ENCODE assay signal across 10 cellular contexts in the genomic region with DNA sequence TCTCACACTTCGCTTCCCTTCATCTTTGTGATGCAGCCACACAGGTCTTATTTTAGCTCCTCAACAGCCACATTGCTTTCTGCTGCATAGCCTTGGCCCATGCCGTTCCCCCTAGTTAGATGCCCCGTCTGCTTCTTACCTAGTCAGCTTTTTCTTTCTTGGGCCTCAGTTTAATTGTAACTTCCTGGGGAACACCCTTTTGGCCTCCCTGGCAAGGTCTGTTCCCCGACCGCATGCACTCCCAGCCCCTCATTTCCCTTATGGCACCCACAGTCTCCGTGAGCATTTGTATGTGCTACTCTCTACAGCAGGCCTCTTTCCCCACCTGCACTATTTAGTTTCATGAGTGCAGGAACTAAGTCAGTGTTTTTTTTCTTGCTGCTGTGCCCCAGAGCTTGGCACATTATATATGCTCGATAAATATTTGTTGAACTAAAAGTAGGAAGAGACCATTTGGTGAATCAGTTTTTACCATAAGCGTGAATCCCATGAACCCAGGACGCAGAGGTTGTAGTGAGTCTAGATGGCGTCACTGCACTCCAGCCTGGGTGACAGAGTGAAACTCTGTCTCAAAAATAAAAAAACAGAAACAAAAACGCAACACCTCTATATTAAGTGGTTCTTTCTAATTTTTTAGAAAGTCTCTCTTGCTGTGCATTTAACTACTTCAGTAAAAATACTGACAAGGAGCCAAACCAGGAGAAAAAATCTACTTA. TPM values are rescaled to one million over a fixed set of nuclear protein-coding genes. Genes with fewer than 3 reads are reported as not detected.
DNase-seq lines count a peak whose midpoint lies in the region; ATAC-seq, FAIRE-seq and TF ChIP-seq lines count a peak whose summit lies in the region.
"Had no signal": no experiment of that assay in that cellular context is flagged by ENCODE, and none has a peak within 500 bp of the region (broad histone marks: within the 10 kb centered on the region; RNA-seq: fewer than 3 reads in every experiment).

No MANE protein-coding gene starts in this region.

- TF ChIP-seq CTCF in mucosa of descending colon (IDR thresholded peaks at IDR 0.05) (no peak), kidney (IDR thresholded peaks at IDR 0.05; ENCODE audit: borderline replicate concordance, extremely low read depth, insufficient read depth) (no peak)

- no peak overlapping the region for H3K27ac ChIP-seq in kidney (ENCODE audit: low read depth in 2 of 2, low read length in 2 of 2)

- intact Hi-C loops in activated CD4-positive, alpha-beta memory T cell treated with anti-CD3 and anti-CD28 coated beads for 36 hours (cut with micrococcal nuclease), result loop anchor here (5.0 kb wide), 2 partner anchors 39 to 61 kb away; a partner anchor contains a TSS
- intact Hi-C loops in mucosa of descending colon (cut with DNase I, micrococcal nuclease) (no loop called here), kidney (cut with DNase I) (no loop called here)

- peak overlapping the region; percentile 8; the same call in 1 of the 2 replicates for H3K4me3 ChIP-seq in GM08714 (ENCODE audit: low read length)
- H3K4me3 ChIP-seq in mucosa of descending colon, result no peak overlapping the region
- H3K4me3 ChIP-seq in kidney (ENCODE audit: low read length in 2 of 2), result no peak overlapping the region

- FAIRE-seq in kidney (lab: Jason Lieb, UNC), result no peak

- no peaks in the 10 kb centered on the region for H3K9me3 Mint-ChIP-seq in activated CD4-positive, alpha-beta memory T cell treated with anti-CD3 and anti-CD28 coated beads for 36 hours

- no peak overlapping the region for H3K9ac ChIP-seq in kidney (ENCODE audit: low read length in 2 of 2)

- POLR2A ChIA-PET in activated CD4-positive, alpha-beta memory T cell treated with anti-CD3 and anti-CD28 coated beads for 36 hours (lab: Charles Lee), result interaction anchor here (1.0 to 1.2 kb wide), 3 partner anchors 13 to 172 kb away, joined by 3 to 7 read pairs (median 3); no protein-coding TSS in a partner anchor

- CTCF ChIA-PET in activated CD4-positive, alpha-beta memory T cell treated with anti-CD3 and anti-CD28 coated beads for 36 hours (lab: Charles Lee), result interaction anchor here (0.8 kb wide), 1 partner anchor 131 kb away, joined by 3 read pairs; no protein-coding TSS in a partner anchor

- no peaks in the 10 kb centered on the region for H3K9me3 ChIP-seq in mucosa of descending colon
- H3K9me3 ChIP-seq in kidney (ENCODE audit: control insufficient read depth in 1 of 2, low read length in 2 of 2), result no peaks in the 10 kb centered on the region

- ATAC-seq in GM21825 (IDR thresholded peaks at IDR 0.05; ENCODE audit: unreplicated experiment), result peak; percentile 60
- peak; percentile 37 for ATAC-seq in mucosa of descending colon
- ATAC-seq in HG02571 (IDR thresholded peaks at IDR 0.05; ENCODE audit: unreplicated experiment), result no peak
- ATAC-seq: Panc1 had no signal

- no peaks in the 10 kb centered on the region for H3K27me3 Mint-ChIP-seq in activated CD4-positive, alpha-beta memory T cell treated with anti-CD3 and anti-CD28 coated beads for 36 hours

- no peaks in the 10 kb centered on the region for H3K36me3 Mint-ChIP-seq in activated CD4-positive, alpha-beta memory T cell treated with anti-CD3 and anti-CD28 coated beads for 36 hours

- peak overlapping the region; percentile 93 for H3K27ac Mint-ChIP-seq in activated CD4-positive, alpha-beta memory T cell treated with anti-CD3 and anti-CD28 coated beads for 36 hours

- H3K36me3 ChIP-seq in mucosa of descending colon (ENCODE audit: low read depth) (no peaks in the 10 kb centered on the region), kidney (ENCODE audit: control insufficient read depth in 1 of 2, insufficient read depth in 2 of 2, low read length in 2 of 2) (no peaks in the 10 kb centered on the region)

- H3K4me1 ChIP-seq in mucosa of descending colon (ENCODE audit: low read depth) (peaks cover 23% of the 10 kb centered on the region), kidney (ENCODE audit: control insufficient read depth in 1 of 2, insufficient read depth in 1 of 2, low read depth in 1 of 2, low read length in 2 of 2) (peaks cover 17 to 19% of the 10 kb centered on the region in 2 donors)

- peak overlapping the region; percentile 61 for H3K4me3 Mint-ChIP-seq in activated CD4-positive, alpha-beta memory T cell treated with anti-CD3 and anti-CD28 coated beads for 36 hours

- H3K4me1 Mint-ChIP-seq in activated CD4-positive, alpha-beta memory T cell treated with anti-CD3 and anti-CD28 coated beads for 36 hours (ENCODE audit: low read depth), result peaks cover 78% of the 10 kb centered on the region

- peak; percentile 51 for DNase-seq in activated CD4-positive, alpha-beta memory T cell treated with anti-CD3 and anti-CD28 coated beads for 36 hours
- no peak for DNase-seq in mucosa of descending colon
- DNase-seq in SW 1271 (lab: John Stamatoyannopoulos, UW), result no peak
- DNase-seq in superior temporal gyrus (ENCODE audit: extremely low spot score), result no peak
- DNase-seq in kidney, result no peak
- DNase-seq: foreskin melanocyte had no signal

RNA-seq across cellular contexts. Expression of a gene that starts 38.5 kb away (rescaled TPM):
- total RNA-seq in activated CD4-positive, alpha-beta memory T cell treated with anti-CD3 and anti-CD28 coated beads for 36 hours, result 10 to 100 TPM; 34.9 to 38.8 TPM
- 10 to 100 TPM; 58.6 to 72.9 (median 58.9) TPM for total RNA-seq in mucosa of descending colon
- total RNA-seq in kidney, result 63.2 TPM
- 2.7 TPM for polyA plus RNA-seq in kidney (ENCODE audit: insufficient read depth, low read depth, low replicate concordance)
